ENCODE assay signal across 1 cellular context in the genomic region with DNA sequence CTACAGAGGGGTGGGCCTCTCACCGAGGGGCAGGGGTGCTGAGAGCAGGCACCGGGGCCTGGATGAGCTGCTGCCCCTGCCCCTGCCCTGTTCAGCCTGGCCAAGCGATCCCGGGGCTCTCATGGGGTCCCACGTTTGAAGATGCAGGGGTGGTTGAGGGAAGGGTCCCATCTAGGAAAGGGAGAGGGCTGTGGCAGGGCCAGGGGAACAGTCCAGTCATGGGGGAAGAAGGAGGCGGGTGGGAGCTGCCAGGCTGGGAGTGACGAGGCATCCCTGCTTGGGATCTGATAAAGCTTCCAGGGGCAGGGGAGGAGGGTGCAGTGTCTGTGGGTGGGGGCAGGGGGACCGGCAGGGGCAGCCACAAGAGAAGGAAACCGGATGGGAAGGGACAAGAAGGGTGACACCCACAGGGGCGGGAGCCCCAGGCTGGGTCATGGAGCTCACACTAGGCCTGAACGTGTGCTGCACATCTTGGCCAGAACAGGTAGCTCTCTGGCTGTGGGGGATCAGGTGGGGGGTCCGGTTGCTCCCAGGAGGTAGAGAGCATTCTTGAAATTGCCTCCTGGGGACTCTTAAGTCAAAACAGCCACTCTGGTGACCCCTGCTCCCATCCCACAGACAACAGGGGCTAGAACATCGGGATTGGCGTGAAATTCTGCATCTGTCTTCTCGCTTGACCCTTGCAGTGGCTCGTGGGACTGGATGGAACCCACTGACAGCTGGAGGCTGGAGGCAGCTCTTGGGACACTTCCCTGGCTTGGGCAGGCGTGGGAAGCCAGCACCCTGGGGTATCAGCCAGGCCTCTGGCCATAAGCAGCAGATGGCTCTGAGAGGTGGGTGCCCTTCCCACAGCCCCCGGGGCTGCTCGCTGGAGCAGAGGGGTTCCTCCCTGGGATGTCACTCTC.
TF ChIP-seq lines count a peak whose summit lies in the region.

No MANE protein-coding gene starts in this region.

TF ChIP-seq in K562, 482 proteins besides CTCF, POLR2A, EP300 and RAD21 (continued from another document):
- TF ChIP-seq, protein P1, sequence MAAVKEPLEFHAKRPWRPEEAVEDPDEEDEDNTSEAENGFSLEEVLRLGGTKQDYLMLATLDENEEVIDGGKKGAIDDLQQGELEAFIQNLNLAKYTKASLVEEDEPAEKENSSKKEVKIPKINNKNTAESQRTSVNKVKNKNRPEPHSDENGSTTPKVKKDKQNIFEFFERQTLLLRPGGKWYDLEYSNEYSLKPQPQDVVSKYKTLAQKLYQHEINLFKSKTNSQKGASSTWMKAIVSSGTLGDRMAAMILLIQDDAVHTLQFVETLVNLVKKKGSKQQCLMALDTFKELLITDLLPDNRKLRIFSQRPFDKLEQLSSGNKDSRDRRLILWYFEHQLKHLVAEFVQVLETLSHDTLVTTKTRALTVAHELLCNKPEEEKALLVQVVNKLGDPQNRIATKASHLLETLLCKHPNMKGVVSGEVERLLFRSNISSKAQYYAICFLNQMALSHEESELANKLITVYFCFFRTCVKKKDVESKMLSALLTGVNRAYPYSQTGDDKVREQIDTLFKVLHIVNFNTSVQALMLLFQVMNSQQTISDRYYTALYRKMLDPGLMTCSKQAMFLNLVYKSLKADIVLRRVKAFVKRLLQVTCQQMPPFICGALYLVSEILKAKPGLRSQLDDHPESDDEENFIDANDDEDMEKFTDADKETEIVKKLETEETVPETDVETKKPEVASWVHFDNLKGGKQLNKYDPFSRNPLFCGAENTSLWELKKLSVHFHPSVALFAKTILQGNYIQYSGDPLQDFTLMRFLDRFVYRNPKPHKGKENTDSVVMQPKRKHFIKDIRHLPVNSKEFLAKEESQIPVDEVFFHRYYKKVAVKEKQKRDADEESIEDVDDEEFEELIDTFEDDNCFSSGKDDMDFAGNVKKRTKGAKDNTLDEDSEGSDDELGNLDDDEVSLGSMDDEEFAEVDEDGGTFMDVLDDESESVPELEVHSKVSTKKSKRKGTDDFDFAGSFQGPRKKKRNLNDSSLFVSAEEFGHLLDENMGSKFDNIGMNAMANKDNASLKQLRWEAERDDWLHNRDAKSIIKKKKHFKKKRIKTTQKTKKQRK (IDR thresholded peaks at IDR 0.05; ENCODE audit: borderline replicate concordance, low read depth, low read length), result no peak
- TF ChIP-seq TFAM (CRISPR knock-in tag; conservative IDR thresholded peaks at IDR 0.05) (no peak), ELF4 (CRISPR knock-in tag; IDR thresholded peaks at IDR 0.05) (peak; percentile 60; the same call in 1 of the 2 replicates), POLR2G (IDR thresholded peaks at IDR 0.05; ENCODE audit: low read depth, low read length) (peak; percentile 40; the same call in 1 of the 2 replicates), ZBED1 (IDR thresholded peaks at IDR 0.05) (no peak)
- TF ChIP-seq, protein P2, sequence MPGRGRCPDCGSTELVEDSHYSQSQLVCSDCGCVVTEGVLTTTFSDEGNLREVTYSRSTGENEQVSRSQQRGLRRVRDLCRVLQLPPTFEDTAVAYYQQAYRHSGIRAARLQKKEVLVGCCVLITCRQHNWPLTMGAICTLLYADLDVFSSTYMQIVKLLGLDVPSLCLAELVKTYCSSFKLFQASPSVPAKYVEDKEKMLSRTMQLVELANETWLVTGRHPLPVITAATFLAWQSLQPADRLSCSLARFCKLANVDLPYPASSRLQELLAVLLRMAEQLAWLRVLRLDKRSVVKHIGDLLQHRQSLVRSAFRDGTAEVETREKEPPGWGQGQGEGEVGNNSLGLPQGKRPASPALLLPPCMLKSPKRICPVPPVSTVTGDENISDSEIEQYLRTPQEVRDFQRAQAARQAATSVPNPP (IDR thresholded peaks at IDR 0.05; ENCODE audit: borderline replicate concordance, insufficient read depth, insufficient read length), result no peak
